In the genomic region with DNA sequence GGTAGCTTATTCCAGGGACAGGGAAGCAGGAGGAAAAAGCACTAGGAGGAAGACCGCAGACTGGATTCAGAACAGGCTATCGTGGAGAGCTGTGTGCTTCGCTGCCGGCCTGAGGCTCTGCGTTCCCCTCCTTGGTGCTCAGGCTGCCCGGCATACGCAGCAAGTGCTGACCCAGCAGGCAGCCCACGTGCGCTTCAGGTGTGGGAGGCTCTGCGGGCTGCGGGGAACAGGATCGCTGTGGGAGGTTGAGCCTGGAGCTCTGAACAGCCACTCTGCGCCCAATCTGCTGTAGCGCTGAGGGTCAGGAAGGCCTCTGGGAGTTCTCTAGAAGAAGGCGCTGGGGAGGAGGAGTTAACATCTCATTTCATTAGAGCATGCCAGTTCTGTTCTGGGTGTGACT, we compare ENCODE assay signal across 29 cellular contexts. TPM values are rescaled to one million over a fixed set of nuclear protein-coding genes. Genes with fewer than 3 reads are reported as not detected.
"Had no signal": no experiment of that assay in that cellular context is flagged by ENCODE, and none has a peak within 500 bp of the region (broad histone marks: within the 10 kb centered on the region; RNA-seq: fewer than 3 reads in every experiment).

No MANE protein-coding gene starts in this region.

- H3K9me3 ChIP-seq: adrenal gland, lower lobe of right lung, sigmoid colon, suprapubic skin, tibial artery had no signal

- H3K27ac ChIP-seq: adrenal gland, lower lobe of right lung, sigmoid colon, suprapubic skin, tibial artery, WERI-Rb-1 had no signal

- H3K4me3 ChIP-seq: adrenal gland, lower lobe of right lung, sigmoid colon, suprapubic skin, tibial artery had no signal

- H3K4me1 ChIP-seq: adrenal gland had no signal

- FAIRE-seq: small intestine, TTC549 had no signal

- H3K36me3 ChIP-seq: adrenal gland, lower lobe of right lung, sigmoid colon, suprapubic skin, tibial artery had no signal

- H3K27me3 ChIP-seq: adrenal gland, sigmoid colon, suprapubic skin, tibial artery had no signal

- ATAC-seq: activated CD4-positive, CD25-positive, alpha-beta regulatory T cell treated with anti-CD3 and anti-CD28 coated beads, Interleukin-2, amount 50 U/mL, for 24 hours; esophagus mucosa; left lobe of liver; lower lobe of right lung; natural killer cell treated with Interleukin-12 subunit alpha and Interleukin-12 subunit beta and Interleukin-15 and Interleukin-18, amount 100 ng/mL, for 72 hours; stimulated activated memory B cell treated with anti-CD40 and anti-IgM and Interleukin-4, amounts not matched to agents 10 μg/mL and 1 μg/mL and 100 μg/mL, for 72 hours had no signal

- DNase-seq: activated CD4-positive, alpha-beta T cell treated with anti-CD3 and anti-CD28 coated beads for 48 hours; activated CD4-positive, alpha-beta T cell treated with anti-CD3 and anti-CD28 coated beads, Interleukin-2, amount 50 U/mL, for 48 hours; activated CD8-positive, alpha-beta memory T cell treated with anti-CD3 and anti-CD28 coated beads for 24 hours; activated effector memory CD4-positive, alpha-beta T cell treated with Interleukin-2 at 50 U/mL for 16 hours; activated naive CD4-positive, alpha-beta T cell treated with anti-CD3 and anti-CD28 coated beads for 36 hours; activated naive CD8-positive, alpha-beta T cell treated with anti-CD3 and anti-CD28 coated beads for 36 hours; adrenal gland; endodermal cell; foreskin fibroblast; hippocampal formation; lower lobe of right lung; mesenchymal stem cell; sigmoid colon; small intestine; stimulated activated CD4-positive, alpha-beta T cell treated with anti-CD3 and anti-CD28 coated beads, Interleukin-1b, Interleukin-23, amount 100 ng/mL, for 48 hours; stimulated activated CD4-positive, alpha-beta T cell treated with anti-CD3 and anti-CD28 coated beads, Interleukin-4, amount 100 ng/mL, for 4 hours; stimulated activated CD8-positive, alpha-beta memory T cell treated with anti-CD3 and anti-CD28 coated beads, Interleukin-4, amount 100 ng/mL, for 48 hours; SW 1271; T-helper 9 cell; tibial artery; WERI-Rb-1 had no signal

RNA-seq across cellular contexts. Expression of a gene that starts 49.7 kb away (rescaled TPM):
- total RNA-seq: endodermal cell, left lobe of liver, progenitor cell of endocrine pancreas had no signal
